Comparison of ENCODE assay signal across 18 cellular contexts in the genomic region with DNA sequence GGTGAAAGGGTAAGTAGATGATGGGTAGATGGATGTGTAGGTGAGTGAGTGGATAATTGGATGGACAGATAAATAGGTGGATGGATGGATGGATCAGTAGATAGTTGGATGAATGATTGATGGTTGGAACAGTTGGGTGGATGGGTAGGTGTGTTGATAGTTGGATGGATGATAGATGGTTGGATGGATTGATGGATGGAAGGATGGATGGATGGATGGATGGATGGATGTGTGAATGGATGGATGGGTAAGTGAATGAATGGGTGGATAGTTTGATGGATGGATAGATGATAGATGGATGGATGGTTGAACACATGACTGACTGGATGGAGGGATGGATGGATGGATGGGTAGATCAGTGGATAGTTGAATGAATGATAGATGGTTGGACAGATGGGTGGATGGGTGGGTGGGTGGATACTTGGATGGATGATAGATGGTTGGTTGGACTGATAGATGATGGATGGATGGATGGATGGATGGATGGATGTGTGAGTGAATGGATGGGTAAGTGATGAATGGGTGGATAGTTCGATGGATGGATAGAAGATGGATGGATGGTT. TPM values are rescaled to one million over a fixed set of nuclear protein-coding genes. Genes with fewer than 3 reads are reported as not detected.
A peak's percentile ranks its signal among the peaks of the same experiment; 100 is the strongest.
DNase-seq lines count a peak whose midpoint lies in the region; ATAC-seq and TF ChIP-seq lines count a peak whose summit lies in the region.
"Had no signal": no experiment of that assay in that cellular context is flagged by ENCODE, and none has a peak within 500 bp of the region (broad histone marks: within the 10 kb centered on the region; RNA-seq: fewer than 3 reads in every experiment).

No MANE protein-coding gene starts in this region.

- H3K18ac ChIP-seq in IMR-90 (ENCODE audit: low read depth, low read length): no peak overlapping the region

- H3K4me3 ChIP-seq in IMR-90 (ENCODE audit: insufficient read depth, low read depth, low read length): no peak overlapping the region
- H3K4me3 ChIP-seq in neural progenitor cell: no peak overlapping the region
- H3K4me3 ChIP-seq: GM12878 had no signal

- H3K27ac Mint-ChIP-seq in activated CD8-positive, alpha-beta memory T cell treated with anti-CD3 and anti-CD28 coated beads, Interleukin-2, amount 10 ng/mL, durations not matched to agents 7 days and 5 days: peak overlapping the region; percentile 6
- H3K27ac Mint-ChIP-seq in endothelial cell (ENCODE audit: unreplicated experiment) (no peak overlapping the region), neural progenitor cell (no peak overlapping the region)
- H3K27ac Mint-ChIP-seq: CD4-positive, alpha-beta T cell; H9 had no signal

- no TSS peak for BruUV-seq in IMR-90 (replicated peaks; lab: Mats Ljungman, UMichigan)

- H3K23ac ChIP-seq in IMR-90 (ENCODE audit: low read depth, low read length): no peak overlapping the region

- H3K4me3 Mint-ChIP-seq in activated CD8-positive, alpha-beta memory T cell treated with anti-CD3 and anti-CD28 coated beads, Interleukin-2, amount 10 ng/mL, durations not matched to agents 7 days and 5 days: no peak overlapping the region
- H3K4me3 Mint-ChIP-seq in endothelial cell (ENCODE audit: unreplicated experiment): peak overlapping the region; percentile 0
- peak overlapping the region; percentile 14 for H3K4me3 Mint-ChIP-seq in neural progenitor cell
- H3K4me3 Mint-ChIP-seq: CD4-positive, alpha-beta T cell; H9 had no signal

- H3K4me2 ChIP-seq in IMR-90 (ENCODE audit: low read depth, low read length) (no peak overlapping the region), neural progenitor cell (no peak overlapping the region)

- POLR2A ChIA-PET in IMR-90 (lab: Charles Lee; ENCODE audit: unreplicated experiment): no interaction called here

- no peaks in the 10 kb centered on the region for H3K4me1 Mint-ChIP-seq in activated CD8-positive, alpha-beta memory T cell treated with anti-CD3 and anti-CD28 coated beads, Interleukin-2, amount 10 ng/mL, durations not matched to agents 7 days and 5 days
- no peaks in the 10 kb centered on the region for H3K4me1 Mint-ChIP-seq in endothelial cell (ENCODE audit: unreplicated experiment)
- peaks cover 29% of the 10 kb centered on the region for H3K4me1 Mint-ChIP-seq in neural progenitor cell

- peaks cover 10% of the 10 kb centered on the region for H3K9me3 Mint-ChIP-seq in activated CD8-positive, alpha-beta memory T cell treated with anti-CD3 and anti-CD28 coated beads, Interleukin-2, amount 10 ng/mL, durations not matched to agents 7 days and 5 days (ENCODE audit: low read depth)
- peaks cover 4% of the 10 kb centered on the region for H3K9me3 Mint-ChIP-seq in endothelial cell (ENCODE audit: unreplicated experiment)
- H3K9me3 Mint-ChIP-seq in neural progenitor cell: peaks cover 10% of the 10 kb centered on the region

- peaks cover 3% of the 10 kb centered on the region for H3K9me1 ChIP-seq in IMR-90 (ENCODE audit: insufficient read depth, low read length)

- TF ChIP-seq POLR2A in IMR-90 (IDR thresholded peaks at IDR 0.05; ENCODE audit: low read depth, low read length): no peak
- no peak for TF ChIP-seq POLR2A in erythroblast (IDR thresholded peaks at IDR 0.05; ENCODE audit: low read length)

- H3K79me1 ChIP-seq in IMR-90 (ENCODE audit: low read depth in 1 of 2, low read length in 2 of 2): no peaks in the 10 kb centered on the region

- no peak for TF ChIP-seq CTCF in IMR-90 (conservative IDR thresholded peaks at IDR 0.05; ENCODE audit: low read depth, low read length)
- TF ChIP-seq CTCF in endothelial cell (IDR thresholded peaks at IDR 0.05; ENCODE audit: unreplicated experiment): no peak
- no peak for TF ChIP-seq CTCF in neural progenitor cell (IDR thresholded peaks at IDR 0.05)

- no peak overlapping the region for H3K27ac ChIP-seq in IMR-90 (ENCODE audit: insufficient read depth, low read length)
- no peak overlapping the region for H3K27ac ChIP-seq in neural progenitor cell

- no peak overlapping the region for H2AK9ac ChIP-seq in IMR-90 (replicated peaks; ENCODE audit: low read depth, low read length, poor library complexity)

- H3K27me3 ChIP-seq in IMR-90 (ENCODE audit: control insufficient read depth, insufficient read depth, low read length) (peaks cover 47% of the 10 kb centered on the region), neural progenitor cell (no peaks in the 10 kb centered on the region)
- H3K27me3 ChIP-seq: BE2C had no signal

- H2BK20ac ChIP-seq in IMR-90 (ENCODE audit: low read depth, low read length): no peak overlapping the region

- no peak overlapping the region for H4K91ac ChIP-seq in IMR-90 (ENCODE audit: insufficient read depth, low read depth, low read length)

- no peaks in the 10 kb centered on the region for H3F3A ChIP-seq in neural progenitor cell (ENCODE audit: low read depth)

- peak overlapping the region; percentile 60 for H2BK5ac ChIP-seq in IMR-90 (ENCODE audit: low read depth, low read length, poor library complexity, severe bottlenecking)

- H2AK5ac ChIP-seq in IMR-90 (ENCODE audit: low read depth, low read length): no peak overlapping the region

- no peak overlapping the region for H4K8ac ChIP-seq in IMR-90 (ENCODE audit: low read depth in 2 of 2, low read length in 2 of 2)

- no peak overlapping the region for H3K9ac ChIP-seq in IMR-90 (ENCODE audit: low read depth, low read length)
- H3K9ac ChIP-seq in neural progenitor cell: no peak overlapping the region

- peaks cover 4% of the 10 kb centered on the region for H3K27me3 Mint-ChIP-seq in activated CD8-positive, alpha-beta memory T cell treated with anti-CD3 and anti-CD28 coated beads, Interleukin-2, amount 10 ng/mL, durations not matched to agents 7 days and 5 days
- H3K27me3 Mint-ChIP-seq in endothelial cell (ENCODE audit: unreplicated experiment) (peaks cover 9% of the 10 kb centered on the region), neural progenitor cell (ENCODE audit: insufficient read depth, low read depth) (peaks cover 11% of the 10 kb centered on the region)

- H3K9me3 ChIP-seq in IMR-90 (ENCODE audit: control insufficient read depth, insufficient read depth, low read length) (peaks cover 1% of the 10 kb centered on the region; the same call in 1 of the 2 replicates), neural progenitor cell (ENCODE audit: low read depth) (no peaks in the 10 kb centered on the region)
- H3K9me3 ChIP-seq: BE2C had no signal

- no peak overlapping the region for H3K14ac ChIP-seq in IMR-90 (replicated peaks; ENCODE audit: low read depth, low read length)

- H3K4ac ChIP-seq in IMR-90 (ENCODE audit: low read depth, low read length): no peak overlapping the region

- in situ Hi-C loops in IMR-90 (cut with MboI; ENCODE audit: low sequenced_read_pairs): no loop called here

- H3K56ac ChIP-seq in IMR-90 (ENCODE audit: extremely low read depth, insufficient read depth, low read length): no peak overlapping the region

- no peak for ATAC-seq in activated CD8-positive, alpha-beta memory T cell treated with anti-CD3 and anti-CD28 coated beads, Interleukin-2, amount 10 ng/mL, durations not matched to agents 7 days and 5 days
- no peak for ATAC-seq in IMR-90 (ENCODE audit: low read depth)
- ATAC-seq: GM12878 had no signal

- no peak overlapping the region for H2BK15ac ChIP-seq in IMR-90 (ENCODE audit: low read depth, low read length)

- DNase-seq in activated CD8-positive, alpha-beta memory T cell treated with anti-CD3 and anti-CD28 coated beads, Interleukin-2, amount 10 ng/mL, durations not matched to agents 7 days and 5 days: no peak
- no peak for DNase-seq in activated CD8-positive, alpha-beta memory T cell treated with anti-CD3 and anti-CD28 coated beads, Interleukin-2, amount 50 U/mL, for 4 hours
- DNase-seq in IMR-90 (no peak), endothelial cell (ENCODE audit: low spot score) (no peak), neural progenitor cell (ENCODE audit: low spot score) (no peak), COLO829 (ENCODE audit: low spot score) (no peak), erythroblast (lab: John Stamatoyannopoulos, UW) (no peak), GF-D8 (lab: John Stamatoyannopoulos, UW) (no peak)
- DNase-seq: 8988T; BE2C; C1 segment of cervical spinal cord; CD4-positive, alpha-beta T cell; DMS153; DMS79 treated with DMSO at 0.1 percent for 48 hours; GOT3; H9; KBM-7 had no signal

- H2BK120ac ChIP-seq in IMR-90 (ENCODE audit: low read depth, low read length): no peak overlapping the region

- intact Hi-C loops in IMR-90 (cut with micrococcal nuclease): no loop called here

- 86 to 100% methylated on average over 1 of the region's 1 CpG for WGBS in IMR-90 (ENCODE audit: extremely low coverage in 2 of 2, insufficient read length in 1 of 2), 2 experiments

- H4K20me1 ChIP-seq in IMR-90 (ENCODE audit: insufficient read depth, low read length) (no peaks in the 10 kb centered on the region), neural progenitor cell (ENCODE audit: low read depth) (no peaks in the 10 kb centered on the region)

- H2AFZ ChIP-seq in IMR-90 (replicated peaks; ENCODE audit: low read length, poor library complexity): no peak overlapping the region
- no peak overlapping the region for H2AFZ ChIP-seq in neural progenitor cell (replicated peaks)

- CTCF ChIA-PET in activated CD8-positive, alpha-beta memory T cell treated with anti-CD3 and anti-CD28 coated beads, Interleukin-2, amount 10 ng/mL, durations not matched to agents 7 days and 5 days (lab: Charles Lee): no interaction called here
- CTCF ChIA-PET in IMR-90 (lab: Yijun Ruan, JAX): no interaction called here

- H3K36me3 Mint-ChIP-seq in activated CD8-positive, alpha-beta memory T cell treated with anti-CD3 and anti-CD28 coated beads, Interleukin-2, amount 10 ng/mL, durations not matched to agents 7 days and 5 days: peaks cover 2% of the 10 kb centered on the region
- peaks cover 11% of the 10 kb centered on the region for H3K36me3 Mint-ChIP-seq in endothelial cell (ENCODE audit: low read depth, unreplicated experiment)
- no peaks in the 10 kb centered on the region for H3K36me3 Mint-ChIP-seq in neural progenitor cell

- H3K4me1 ChIP-seq in IMR-90 (ENCODE audit: control insufficient read depth, insufficient read depth, low read length) (peaks cover 5% of the 10 kb centered on the region; the same call in 1 of the 2 replicates), neural progenitor cell (peaks cover 24% of the 10 kb centered on the region)
- H3K4me1 ChIP-seq: BE2C had no signal

- dilution Hi-C loops in IMR-90 (cut with HindIII; ENCODE audit: low sequenced_read_pairs, unreplicated experiment): no loop called here

- H3K36me3 ChIP-seq in IMR-90 (ENCODE audit: control insufficient read depth, insufficient read depth, low read length) (no peaks in the 10 kb centered on the region), neural progenitor cell (no peaks in the 10 kb centered on the region)
- H3K36me3 ChIP-seq: BE2C had no signal

- no peak for TF ChIP-seq RAD21 in IMR-90 (IDR thresholded peaks at IDR 0.05; ENCODE audit: low read length)

- no peaks in the 10 kb centered on the region for H3K79me2 ChIP-seq in neural progenitor cell (ENCODE audit: low read depth)

- no peak overlapping the region for H4K5ac ChIP-seq in IMR-90 (ENCODE audit: low read depth, low read length)

RNA-seq across cellular contexts. Expression of a gene that starts 37.0 kb away (rescaled TPM):
- total RNA-seq in activated CD8-positive, alpha-beta memory T cell treated with anti-CD3 and anti-CD28 coated beads, Interleukin-2, amount 10 ng/mL, durations not matched to agents 7 days and 5 days: 1 to 10 TPM in 1 of 2 experiments, under 1 TPM in 1; 0.67 to 2.3 TPM
- 3.8 and 4.7 TPM in 2 replicates for total RNA-seq in IMR-90 (2012; rRNA removed)
- polyA plus RNA-seq in IMR-90 (2012; rRNA removed): 3.3 and 4.7 TPM in 2 replicates
- polyA plus RNA-seq in IMR-90 (2012; cell fraction: cytosol; rRNA removed): 2.9 and 3.2 TPM in 2 replicates
- polyA plus RNA-seq in IMR-90 (2012; cell fraction: nucleus; rRNA removed; ENCODE audit: low replicate concordance): 9.1 and 10.4 TPM in 2 replicates
- total RNA-seq in endothelial cell (ENCODE audit: unreplicated experiment): 0.85 TPM
- total RNA-seq in neural progenitor cell (ENCODE audit: low replicate concordance): 9.8 and 13.7 TPM in 2 replicates
